ENCODE assay signal across 7 cellular contexts in the genomic region with DNA sequence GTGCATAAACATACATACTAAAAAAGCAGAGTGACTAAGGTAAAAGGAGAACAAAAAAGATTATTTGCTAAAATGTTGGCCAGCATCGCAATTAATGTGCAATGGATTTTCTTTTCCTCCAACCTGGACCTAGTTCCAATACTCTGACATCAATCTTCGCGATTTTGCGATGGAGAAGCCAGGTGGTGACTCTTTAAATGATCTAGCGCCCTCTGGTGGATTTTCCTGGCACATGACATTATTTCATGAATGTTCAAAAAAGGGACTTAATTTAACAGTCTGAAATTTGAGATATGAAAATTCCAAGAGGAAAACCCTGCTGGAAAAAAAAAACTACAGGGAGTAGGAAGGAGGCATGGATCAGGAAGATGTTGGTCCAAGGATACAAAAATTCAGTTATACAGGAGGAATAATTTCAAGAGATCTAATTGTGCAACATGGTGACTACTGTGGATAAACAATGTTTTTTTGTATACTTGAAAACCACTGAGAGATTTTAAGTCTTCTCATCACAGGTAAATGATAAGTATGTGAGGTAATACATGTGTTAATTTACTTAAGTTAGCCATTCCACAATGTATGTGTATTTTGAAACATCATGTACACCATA. TPM values are rescaled to one million over a fixed set of nuclear protein-coding genes. Genes with fewer than 3 reads are reported as not detected.
DNase-seq lines count a peak whose midpoint lies in the region; ATAC-seq, FAIRE-seq and TF ChIP-seq lines count a peak whose summit lies in the region.

No MANE protein-coding gene starts in this region.

- H3K4me3 ChIP-seq in GM06990 (replicated peaks; ENCODE audit: low read depth, low read length) (no peak overlapping the region), LNCaP clone FGC (ENCODE audit: low read depth, low read length) (no peak overlapping the region), ascending aorta (no peak overlapping the region), right atrium auricular region (no peak overlapping the region), small intestine (ENCODE audit: low read depth in 1 of 2, low read length in 2 of 2) (no peak overlapping the region)

- WGBS in small intestine, 3 donors: 1 to 2% (median 1%) methylated on average over 5 of the region's 5 CpGs

- H3K27me3 ChIP-seq in GM06990 (replicated peaks; ENCODE audit: control insufficient read depth, insufficient read depth, low read length) (peaks cover 1% of the 10 kb centered on the region; the same call in 1 of the 2 replicates), ascending aorta (no peaks in the 10 kb centered on the region), right atrium auricular region (peaks cover 0 to 6% of the 10 kb centered on the region in 2 donors), small intestine (ENCODE audit: control insufficient read depth in 2 of 2, insufficient read depth in 2 of 2, low read length in 2 of 2) (peaks cover 12 to 16% of the 10 kb centered on the region in 2 donors)

- no peaks in the 10 kb centered on the region for H3K36me3 ChIP-seq in GM06990 (ENCODE audit: control insufficient read depth, insufficient read depth, low read length)
- H3K36me3 ChIP-seq in ascending aorta: no peaks in the 10 kb centered on the region
- no peaks in the 10 kb centered on the region for H3K36me3 ChIP-seq in right atrium auricular region
- H3K36me3 ChIP-seq in small intestine (ENCODE audit: control insufficient read depth in 2 of 2, insufficient read depth in 2 of 2, low read length in 2 of 2): no peaks in the 10 kb centered on the region

- H3K27ac ChIP-seq in ascending aorta (peak overlapping the region; percentile 79), right atrium auricular region (no peak overlapping the region), small intestine (ENCODE audit: low read depth in 1 of 2, low read length in 1 of 2) (no peak overlapping the region)

- peak; percentile 89 for FAIRE-seq in small intestine (lab: Jason Lieb, UNC)

- TF ChIP-seq CTCF in GM06990 (IDR thresholded peaks at IDR 0.05; ENCODE audit: insufficient read depth, low read length, poor library complexity, severe bottlenecking): peak; percentile 70
- peak; percentile 73 for TF ChIP-seq CTCF in LNCaP clone FGC (IDR thresholded peaks at IDR 0.05; ENCODE audit: control insufficient read depth, extremely low read depth, insufficient read depth)
- TF ChIP-seq CTCF in ascending aorta (IDR thresholded peaks at IDR 0.05): peak; percentile 77 to 86 (median 85)
- TF ChIP-seq CTCF in right atrium auricular region (IDR thresholded peaks at IDR 0.05): peak; percentile 77 to 91

- peaks cover 9 to 29% of the 10 kb centered on the region in 2 donors for H3K4me1 ChIP-seq in ascending aorta
- peaks cover 0 to 16% of the 10 kb centered on the region in 2 donors for H3K4me1 ChIP-seq in right atrium auricular region
- no peaks in the 10 kb centered on the region for H3K4me1 ChIP-seq in small intestine (ENCODE audit: control insufficient read depth in 2 of 2, insufficient read depth in 1 of 2, low read depth in 1 of 2, low read length in 1 of 2)

- ATAC-seq in GM18517 (IDR thresholded peaks at IDR 0.05; ENCODE audit: unreplicated experiment): no peak

- intact Hi-C loops in ascending aorta (cut with DNase I): loop anchor here (1.0 to 2.0 kb wide), 3 partner anchors 250 to 477 kb away; no protein-coding TSS in a partner anchor

- DNase-seq in GM06990 (ENCODE audit: extremely low read depth, insufficient read length) (peak; percentile 33), LNCaP clone FGC (ENCODE audit: low read depth) (peak; percentile 71), RPMI8226 (peak; percentile 71), ascending aorta (ENCODE audit: low spot score in 2 of 2) (peak in 1 of 2 donors; percentile 88), right atrium auricular region (ENCODE audit: low spot score) (peak; percentile 67), small intestine (peak; percentile 79)

- H3K9me3 ChIP-seq in ascending aorta (no peaks in the 10 kb centered on the region), right atrium auricular region (no peaks in the 10 kb centered on the region), small intestine (ENCODE audit: control insufficient read depth, low read depth) (no peaks in the 10 kb centered on the region)

RNA-seq across cellular contexts. Expression of a gene that starts 4.3 kb away (rescaled TPM):
- 28.6 TPM for total RNA-seq in ascending aorta
- total RNA-seq in right atrium auricular region: 1 to 10 TPM; 2.3 to 3.5 TPM
- polyA plus RNA-seq in small intestine: 1 to 10 TPM; 2.7 to 8.6 (median 6.9) TPM

Comparison
In these comparisons a context has a peak if more than half of its experiments do, and no peak if none do; other contexts are left out.
1. H3K27ac ChIP-seq: peak in ascending aorta (2 of 2); none in right atrium auricular region (0 of 2) and small intestine (0 of 2).
2. Peak in every context shown above with its lines, with median percentiles within 50 percentile points of each other: CTCF ChIP-seq.